21 cellular contexts compared by ENCODE assay signal in genomic region chr3:46374755-46375154, GRCh38. TPM values are rescaled to one million over a fixed set of nuclear protein-coding genes. Genes with fewer than 3 reads are reported as not detected.
DNase-seq lines count a peak whose midpoint lies in the region; ATAC-seq, FAIRE-seq and TF ChIP-seq lines count a peak whose summit lies in the region.
"Had no signal": no experiment of that assay in that cellular context is flagged by ENCODE, and none has a peak within 500 bp of the region (broad histone marks: within the 10 kb centered on the region; RNA-seq: fewer than 3 reads in every experiment).

No MANE protein-coding gene starts in this region.

- TF ChIP-seq EP300 in A549 (IDR thresholded peaks at IDR 0.05) (no peak), tibial nerve (IDR thresholded peaks at IDR 0.05) (no peak)

- H2AFZ ChIP-seq in Loucy (ENCODE audit: low read length) (peak overlapping the region; percentile 31; the same call in 1 of the 2 replicates), GM23338 (no peak overlapping the region)

- intact Hi-C loops in dendritic cell treated with granulocyte-macrophage colony-stimulating factor and Interleukin-4, amounts not matched to agents 40 ng/mL and 50 ng/mL, for 4 days (cut with micrococcal nuclease), result loop anchor here (5.0 kb wide), 1 partner anchor 437 kb away; no protein-coding TSS in a partner anchor

- H3K4me3 ChIP-seq in A549, result no peak overlapping the region
- peak overlapping the region; percentile 53 for H3K4me3 ChIP-seq in CD4-positive, CD25-positive, alpha-beta regulatory T cell (ENCODE audit: low read depth, low read length)
- H3K4me3 ChIP-seq in Loucy (ENCODE audit: low read length, poor library complexity, severe bottlenecking), result no peak overlapping the region
- H3K4me3 ChIP-seq in GM23338, result no peak overlapping the region
- no peak overlapping the region for H3K4me3 ChIP-seq in tibial nerve
- H3K4me3 ChIP-seq: SJSA1 had no signal

- H3K27me3 ChIP-seq in CD4-positive, CD25-positive, alpha-beta regulatory T cell (ENCODE audit: control insufficient read depth, insufficient read depth, low read length), result no peaks in the 10 kb centered on the region
- H3K27me3 ChIP-seq in Loucy (ENCODE audit: insufficient read depth, low read length, poor library complexity, severe bottlenecking), result no peaks in the 10 kb centered on the region
- no peaks in the 10 kb centered on the region for H3K27me3 ChIP-seq in GM23338 (ENCODE audit: insufficient read depth)
- H3K27me3 ChIP-seq in tibial nerve, result no peaks in the 10 kb centered on the region
- H3K27me3 ChIP-seq: BE2C, SJSA1 had no signal

- peak overlapping the region; percentile 12 to 76 (median 66) for H3K4me3 Mint-ChIP-seq in CD4-positive, CD25-positive, alpha-beta regulatory T cell
- H3K4me3 Mint-ChIP-seq in dendritic cell treated with granulocyte-macrophage colony-stimulating factor and Interleukin-4, amounts not matched to agents 40 ng/mL and 50 ng/mL, for 4 days, result peak overlapping the region; percentile 68
- no peak overlapping the region for H3K4me3 Mint-ChIP-seq in GM23338

- no peak for ATAC-seq in A549
- ATAC-seq in CD4-positive, CD25-positive, alpha-beta regulatory T cell (ENCODE audit: low read depth in 2 of 2), result no peak
- ATAC-seq in GM23338, result no peak
- ATAC-seq: PC-3 had no signal

- TF ChIP-seq POLR2A in A549 (IDR thresholded peaks at IDR 0.05; ENCODE audit: low read length) (no peak), tibial nerve (IDR thresholded peaks at IDR 0.05) (no peak)

- DNase-seq in A549 (ENCODE audit: low read depth in 1 of 2, low spot score in 1 of 2) (no peak), iPS-NIHi7 (ENCODE audit: extremely low spot score) (no peak), NCI-H2029 treated with DMSO at 0.1 percent for 48 hours (lab: John Stamatoyannopoulos, UW) (no peak), GM23338 (ENCODE audit: low spot score) (no peak), tibial nerve (ENCODE audit: low spot score in 2 of 2) (no peak)
- DNase-seq in CD4-positive, CD25-positive, alpha-beta regulatory T cell, result no peak
- DNase-seq: BE2C, GF-D8, GOT3, KG1, NCI-H1048, NCI-H1436 treated with DMSO at 0.1 percent for 48 hours, NCI-H2081 treated with DMSO at 0.1 percent for 48 hours, NCI-H510A, NCI-H82, PC-3 had no signal

- H3K9me3 Mint-ChIP-seq in CD4-positive, CD25-positive, alpha-beta regulatory T cell, result peaks cover 0 to 1% (median 0%) of the 10 kb centered on the region in 7 donors
- no peaks in the 10 kb centered on the region for H3K9me3 Mint-ChIP-seq in dendritic cell treated with granulocyte-macrophage colony-stimulating factor and Interleukin-4, amounts not matched to agents 40 ng/mL and 50 ng/mL, for 4 days
- H3K9me3 Mint-ChIP-seq in GM23338, result peaks cover 2% of the 10 kb centered on the region; the same call in 2 of the 3 replicates

- H3K36me3 ChIP-seq in CD4-positive, CD25-positive, alpha-beta regulatory T cell (ENCODE audit: control insufficient read depth, insufficient read depth, low read length), result no peaks in the 10 kb centered on the region
- no peaks in the 10 kb centered on the region for H3K36me3 ChIP-seq in Loucy (ENCODE audit: insufficient read depth, low read length)
- H3K36me3 ChIP-seq in GM23338 (ENCODE audit: insufficient read depth), result no peaks in the 10 kb centered on the region
- no peaks in the 10 kb centered on the region for H3K36me3 ChIP-seq in tibial nerve
- H3K36me3 ChIP-seq: BE2C, SJSA1 had no signal

- no peaks in the 10 kb centered on the region for H3K36me3 Mint-ChIP-seq in CD4-positive, CD25-positive, alpha-beta regulatory T cell
- peaks cover 60% of the 10 kb centered on the region for H3K36me3 Mint-ChIP-seq in dendritic cell treated with granulocyte-macrophage colony-stimulating factor and Interleukin-4, amounts not matched to agents 40 ng/mL and 50 ng/mL, for 4 days (ENCODE audit: low read depth)
- no peaks in the 10 kb centered on the region; the same call in 2 of the 3 replicates for H3K36me3 Mint-ChIP-seq in GM23338 (ENCODE audit: low read depth)

- no peaks in the 10 kb centered on the region for H3K9me3 ChIP-seq in A549
- no peaks in the 10 kb centered on the region for H3K9me3 ChIP-seq in CD4-positive, CD25-positive, alpha-beta regulatory T cell (ENCODE audit: control insufficient read depth in 2 of 2, low read length in 2 of 2)
- H3K9me3 ChIP-seq in Loucy (ENCODE audit: insufficient read depth, low read depth, low read length), result no peaks in the 10 kb centered on the region
- no peaks in the 10 kb centered on the region for H3K9me3 ChIP-seq in tibial nerve
- H3K9me3 ChIP-seq: BE2C, SJSA1 had no signal

- no peak for TF ChIP-seq RAD21 in A549 (conservative IDR thresholded peaks at IDR 0.05 in 1 of 2, IDR thresholded peaks at IDR 0.05 in 1 of 2)

- peaks cover 7% of the 10 kb centered on the region for H3F3A ChIP-seq in Loucy (ENCODE audit: low read depth)
- H3F3A ChIP-seq in GM23338 (replicated peaks; ENCODE audit: low read depth), result no peaks in the 10 kb centered on the region

- POLR2A ChIA-PET in A549 (lab: Yijun Ruan, JAX), result no interaction called here

- CTCF ChIA-PET in A549 (lab: Yijun Ruan, JAX), result interaction anchor here (1.2 to 1.6 kb wide), 3 partner anchors 8 to 436 kb away, joined by 4 read pairs; no protein-coding TSS in a partner anchor

- H3K9me2 ChIP-seq in Loucy (replicated peaks; ENCODE audit: low read depth, low read length) (no peaks in the 10 kb centered on the region), GM23338 (ENCODE audit: insufficient read depth) (no peaks in the 10 kb centered on the region)

- H3K27ac ChIP-seq in A549 (no peak overlapping the region), GM23338 (ENCODE audit: low read depth) (no peak overlapping the region), tibial nerve (no peak overlapping the region)
- no peak overlapping the region for H3K27ac ChIP-seq in CD4-positive, CD25-positive, alpha-beta regulatory T cell (ENCODE audit: insufficient read depth, low read length, poor library complexity, severe bottlenecking)
- H3K27ac ChIP-seq: SJSA1 had no signal

- H3K79me2 ChIP-seq in Loucy (ENCODE audit: insufficient read depth, low read length) (no peaks in the 10 kb centered on the region), GM23338 (replicated peaks; ENCODE audit: insufficient read depth) (no peaks in the 10 kb centered on the region)

- H4K20me1 ChIP-seq in Loucy (ENCODE audit: insufficient read depth, low read length, poor library complexity, severe bottlenecking) (no peaks in the 10 kb centered on the region), GM23338 (replicated peaks; ENCODE audit: insufficient read depth) (no peaks in the 10 kb centered on the region; the same call in none of the 2 replicates)

- H3K4me1 Mint-ChIP-seq in CD4-positive, CD25-positive, alpha-beta regulatory T cell, result peaks cover 19 to 64% (median 44%) of the 10 kb centered on the region in 4 donors
- peaks cover 69% of the 10 kb centered on the region for H3K4me1 Mint-ChIP-seq in dendritic cell treated with granulocyte-macrophage colony-stimulating factor and Interleukin-4, amounts not matched to agents 40 ng/mL and 50 ng/mL, for 4 days (ENCODE audit: low read depth)
- H3K4me1 Mint-ChIP-seq in GM23338, result peaks cover 17% of the 10 kb centered on the region

- H3K4me2 ChIP-seq in A549 (no peak overlapping the region), Loucy (ENCODE audit: low read depth, low read length, poor library complexity, severe bottlenecking) (peak overlapping the region; percentile 59), GM23338 (no peak overlapping the region)

- H3K4me1 ChIP-seq in A549 (no peaks in the 10 kb centered on the region), Loucy (ENCODE audit: insufficient read depth, low read length, poor library complexity, severe bottlenecking) (peaks cover 68% of the 10 kb centered on the region), GM23338 (ENCODE audit: insufficient read depth) (peaks cover 8% of the 10 kb centered on the region), tibial nerve (no peaks in the 10 kb centered on the region)
- peaks cover 52% of the 10 kb centered on the region for H3K4me1 ChIP-seq in CD4-positive, CD25-positive, alpha-beta regulatory T cell (ENCODE audit: control insufficient read depth, insufficient read depth, low read length, poor library complexity, severe bottlenecking)
- H3K4me1 ChIP-seq: BE2C, SJSA1 had no signal

- TF ChIP-seq CTCF in A549 (IDR thresholded peaks at IDR 0.05) (no peak), Loucy (conservative IDR thresholded peaks at IDR 0.05; ENCODE audit: low read length) (no peak), GM23338 (conservative IDR thresholded peaks at IDR 0.05; ENCODE audit: low read depth in 2 of 2) (no peak), tibial nerve (IDR thresholded peaks at IDR 0.05) (no peak)

- H3K9ac ChIP-seq in Loucy (ENCODE audit: low read depth, low read length, poor library complexity, severe bottlenecking), result peak overlapping the region; percentile 61

- peak overlapping the region; percentile 21 to 94 (median 59) for H3K27ac Mint-ChIP-seq in CD4-positive, CD25-positive, alpha-beta regulatory T cell
- H3K27ac Mint-ChIP-seq in dendritic cell treated with granulocyte-macrophage colony-stimulating factor and Interleukin-4, amounts not matched to agents 40 ng/mL and 50 ng/mL, for 4 days, result peak overlapping the region; percentile 37
- H3K27ac Mint-ChIP-seq in GM23338, result no peak overlapping the region

- no peaks in the 10 kb centered on the region for H3K27me3 Mint-ChIP-seq in CD4-positive, CD25-positive, alpha-beta regulatory T cell
- H3K27me3 Mint-ChIP-seq in dendritic cell treated with granulocyte-macrophage colony-stimulating factor and Interleukin-4, amounts not matched to agents 40 ng/mL and 50 ng/mL, for 4 days, result no peaks in the 10 kb centered on the region
- peaks cover 2% of the 10 kb centered on the region for H3K27me3 Mint-ChIP-seq in GM23338 (ENCODE audit: insufficient read depth, low read depth, poor library complexity)

- no peak for FAIRE-seq in A549 (lab: Jason Lieb, UNC)

- WGBS in A549 (ENCODE audit: missing lambda C conversion rate), result 26% methylated on average over 3 of the region's 3 CpGs
- WGBS in tibial nerve, 2 donors, result 81 to 82% methylated on average over 3 of the region's 3 CpGs

RNA-seq across cellular contexts. Expression of gene CCR5, which starts 4.0 kb away (rescaled TPM):
- polyA plus RNA-seq in A549 (2011; rRNA removed) (not detected in 2 replicates), A549 (2017; fragmentation: RNase III; extraction: RNeasy Plus Mini Kit Qiagen cat#74134 plus additional on column Dnase treatment) (not detected in 3 replicates), GM23338 (2016; fragmentation: Nextera tagmentation; extraction: Ambion mirVana) (not detected in 2 replicates)
- polyA plus RNA-seq in A549 (2012; cell fraction: cytosol; rRNA removed), result not detected in 2 replicates
- not detected in 2 replicates for polyA plus RNA-seq in A549 (2012; cell fraction: nucleus; rRNA removed)
- polyA minus RNA-seq in A549 (2011; rRNA and poly(A)+ RNA removed), result not detected in 2 replicates
- total RNA-seq in CD4-positive, CD25-positive, alpha-beta regulatory T cell, result 18.2 TPM
- polyA plus RNA-seq in CD4-positive, CD25-positive, alpha-beta regulatory T cell, result 10 to 100 TPM; 10.9 to 18.6 (median 15.7) TPM
- not detected in 2 replicates for total RNA-seq in GM23338 (2014; rRNA removed; shearing (Covaris generic))
- 1 to 10 TPM in 1 of 4 donors, under 1 TPM in 3; 0.22 to 1.2 (median 0.87) TPM for total RNA-seq in tibial nerve
- total RNA-seq: Daoy, MCF 10A, PC-3, SJSA1 had no signal

RNA-seq across cellular contexts. Expression of gene CCR2, which starts 20.8 kb away (rescaled TPM):
- polyA plus RNA-seq in A549 (2011; rRNA removed), result not detected in 2 replicates
- not detected in 2 replicates for polyA plus RNA-seq in A549 (2012; cell fraction: cytosol; rRNA removed)
- not detected in 2 replicates for polyA plus RNA-seq in A549 (2012; cell fraction: nucleus; rRNA removed)
- polyA plus RNA-seq in A549 (2017; fragmentation: RNase III; extraction: RNeasy Plus Mini Kit Qiagen cat#74134 plus additional on column Dnase treatment), result not detected in 3 replicates
- polyA minus RNA-seq in A549 (2011; rRNA and poly(A)+ RNA removed), result 0.54 TPM in 1 of 2 replicates, not detected in the other
- total RNA-seq in CD4-positive, CD25-positive, alpha-beta regulatory T cell, result 9.5 TPM
- 10 to 100 TPM; 14.4 to 25.6 (median 16.5) TPM for polyA plus RNA-seq in CD4-positive, CD25-positive, alpha-beta regulatory T cell
- total RNA-seq in GM23338 (2014; rRNA removed; shearing (Covaris generic)), result not detected in 2 replicates
- not detected in 2 replicates for polyA plus RNA-seq in GM23338 (2016; fragmentation: Nextera tagmentation; extraction: Ambion mirVana)
- 1 to 10 TPM; 1.7 to 4.8 (median 2.9) TPM for total RNA-seq in tibial nerve
- total RNA-seq: Daoy, MCF 10A, PC-3, SJSA1 had no signal

RNA-seq across cellular contexts. Expression of gene CCRL2, which starts 32.3 kb away (rescaled TPM):
- not detected in 2 replicates for polyA plus RNA-seq in A549 (2011; rRNA removed)
- 0.01 TPM in 1 of 2 replicates, not detected in the other for polyA plus RNA-seq in A549 (2012; cell fraction: cytosol; rRNA removed)
- not detected in 2 replicates for polyA plus RNA-seq in A549 (2012; cell fraction: nucleus; rRNA removed)
- polyA plus RNA-seq in A549 (2017; fragmentation: RNase III; extraction: RNeasy Plus Mini Kit Qiagen cat#74134 plus additional on column Dnase treatment), result not detected in 3 replicates
- polyA minus RNA-seq in A549 (2011; rRNA and poly(A)+ RNA removed), result not detected in 2 replicates
- total RNA-seq in CD4-positive, CD25-positive, alpha-beta regulatory T cell, result 10.6 TPM
- 1 to 10 TPM; 1.4 to 2.2 (median 1.9) TPM for polyA plus RNA-seq in CD4-positive, CD25-positive, alpha-beta regulatory T cell
- total RNA-seq in GM23338 (2014; rRNA removed; shearing (Covaris generic)), result not detected in 2 replicates
- polyA plus RNA-seq in GM23338 (2016; fragmentation: Nextera tagmentation; extraction: Ambion mirVana), result not detected in 2 replicates
- total RNA-seq in tibial nerve, result 1 to 10 TPM; 1.3 to 2.7 (median 1.9) TPM
- total RNA-seq: MCF 10A had no signal
